22 cellular contexts compared by ENCODE assay signal in genomic region chr9:21505425-21506179, GRCh38. TPM values are rescaled to one million over a fixed set of nuclear protein-coding genes. Genes with fewer than 3 reads are reported as not detected.
A peak's percentile ranks its signal among the peaks of the same experiment; 100 is the strongest.
DNase-seq lines count a peak whose midpoint lies in the region; ATAC-seq and TF ChIP-seq lines count a peak whose summit lies in the region.
"Had no signal": no experiment of that assay in that cellular context is flagged by ENCODE, and none has a peak within 500 bp of the region (broad histone marks: within the 10 kb centered on the region; RNA-seq: fewer than 3 reads in every experiment).

No MANE protein-coding gene starts in this region.

- no peak overlapping the region for H3K56ac ChIP-seq in IMR-90 (ENCODE audit: extremely low read depth, insufficient read depth, low read length)

- H3K4ac ChIP-seq in IMR-90 (ENCODE audit: low read depth, low read length) (peak overlapping the region; percentile 65), mesenchymal stem cell (ENCODE audit: low read depth in 1 of 2, low read length in 2 of 2) (no peak overlapping the region)

- peak overlapping the region; percentile 58 for H2BK5ac ChIP-seq in IMR-90 (ENCODE audit: low read depth, low read length, poor library complexity, severe bottlenecking)
- H2BK5ac ChIP-seq in mesenchymal stem cell (ENCODE audit: low read depth, low read length, poor library complexity, severe bottlenecking), result no peak overlapping the region

- peak overlapping the region; percentile 83; the same call in 1 of the 2 replicates for H3K18ac ChIP-seq in IMR-90 (ENCODE audit: low read depth, low read length)
- H3K18ac ChIP-seq in mesenchymal stem cell (ENCODE audit: low read depth in 1 of 2, low read length in 2 of 2), result no peak overlapping the region

- H3K4me2 ChIP-seq in IMR-90 (ENCODE audit: low read depth, low read length) (no peak overlapping the region; the same call in 1 of the 2 replicates), mesenchymal stem cell (ENCODE audit: low read length, poor library complexity, severe bottlenecking) (no peak overlapping the region)
- H3K4me2 ChIP-seq: KMS-11 had no signal

- peak overlapping the region; percentile 56 for H2BK120ac ChIP-seq in IMR-90 (ENCODE audit: low read depth, low read length)
- H2BK120ac ChIP-seq in mesenchymal stem cell (ENCODE audit: low read depth, low read length), result no peak overlapping the region

- 0 out of 3 replicates have a peak overlapping the region, but pooled peaks have one; percentile 47 for H2BK15ac ChIP-seq in IMR-90 (ENCODE audit: low read depth, low read length)
- no peak overlapping the region for H2BK15ac ChIP-seq in mesenchymal stem cell (ENCODE audit: low read depth, poor library complexity, severe bottlenecking)

- peak overlapping the region; percentile 45; the same call in 1 of the 2 replicates for H3K14ac ChIP-seq in IMR-90 (replicated peaks; ENCODE audit: low read depth, low read length)
- no peak overlapping the region for H3K14ac ChIP-seq in mesenchymal stem cell (ENCODE audit: low read length in 2 of 2)

- TF ChIP-seq POLR2A in IMR-90 (IDR thresholded peaks at IDR 0.05; ENCODE audit: low read depth, low read length), result no peak

- no peaks in the 10 kb centered on the region for H3K27me3 ChIP-seq in IMR-90 (ENCODE audit: control insufficient read depth, insufficient read depth, low read length)
- H3K27me3 ChIP-seq in mesenchymal stem cell (ENCODE audit: control insufficient read depth in 1 of 2, insufficient read depth in 1 of 2, low read length in 2 of 2), result no peaks in the 10 kb centered on the region
- peaks cover 9% of the 10 kb centered on the region for H3K27me3 ChIP-seq in A673 (replicated peaks; ENCODE audit: insufficient read depth, low read depth, low read length, poor library complexity)
- H3K27me3 ChIP-seq: heart left ventricle, upper lobe of left lung had no signal

- H4K91ac ChIP-seq in IMR-90 (ENCODE audit: insufficient read depth, low read depth, low read length) (0 out of 2 replicates have a peak overlapping the region, but pooled peaks have one; percentile 7), mesenchymal stem cell (ENCODE audit: low read length) (no peak overlapping the region)

- H4K8ac ChIP-seq in IMR-90 (ENCODE audit: low read depth in 2 of 2, low read length in 2 of 2), result peak overlapping the region; percentile 30 to 50; a peak in 2 of 4 replicates
- H4K8ac ChIP-seq in mesenchymal stem cell (ENCODE audit: low read length), result no peak overlapping the region

- WGBS in IMR-90 (ENCODE audit: extremely low coverage in 2 of 2, insufficient read length in 1 of 2), 2 experiments, result 83% methylated on average over 3 of the region's 10 CpGs; no CpG with 5 or more reads in 1 of the 2 experiments
- WGBS in mesenchymal stem cell, result 93% methylated on average over 9 of the region's 10 CpGs

- no peak for ATAC-seq in IMR-90 (ENCODE audit: low read depth)
- ATAC-seq: heart left ventricle; stimulated activated naive CD8-positive, alpha-beta T cell treated with anti-CD3 and anti-CD28 coated beads, Interleukin-15, Interleukin-2, amounts not matched to agents 100 U/mL and 50 U/mL, for 24 hours had no signal

- peak overlapping the region; percentile 77 for H2AK5ac ChIP-seq in IMR-90 (ENCODE audit: low read depth, low read length)
- peak overlapping the region; percentile 70 for H2AK5ac ChIP-seq in mesenchymal stem cell (ENCODE audit: low read length, severe bottlenecking)

- dilution Hi-C loops in IMR-90 (cut with HindIII; ENCODE audit: low sequenced_read_pairs, unreplicated experiment), result no loop called here

- H3K27ac ChIP-seq in IMR-90 (ENCODE audit: insufficient read depth, low read length) (no peak overlapping the region; the same call in 1 of the 2 replicates), mesenchymal stem cell (ENCODE audit: low read length, poor library complexity, severe bottlenecking) (peak overlapping the region; percentile 19), A673 (ENCODE audit: low read depth, low read length, poor library complexity, severe bottlenecking) (no peak overlapping the region)
- H3K27ac ChIP-seq: heart left ventricle, KMS-11, upper lobe of left lung had no signal

- H2AFZ ChIP-seq in IMR-90 (replicated peaks; ENCODE audit: low read length, poor library complexity) (no peak overlapping the region), mesenchymal stem cell (ENCODE audit: low read depth, low read length) (no peak overlapping the region)
- H2AFZ ChIP-seq: PC-9 had no signal

- H3K9me3 ChIP-seq in IMR-90 (ENCODE audit: control insufficient read depth, insufficient read depth, low read length) (no peaks in the 10 kb centered on the region), mesenchymal stem cell (ENCODE audit: control insufficient read depth, low read length) (no peaks in the 10 kb centered on the region), A673 (ENCODE audit: low read depth, low read length, poor library complexity, severe bottlenecking) (no peaks in the 10 kb centered on the region)
- H3K9me3 ChIP-seq: Caco-2, heart left ventricle, upper lobe of left lung had no signal

- intact Hi-C loops in IMR-90 (cut with micrococcal nuclease) (loop anchor here (10.0 kb wide), 1 partner anchor 49 kb away; no protein-coding TSS in a partner anchor), A673 (cut with micrococcal nuclease; ENCODE audit: unreplicated experiment) (no loop called here)

- H3K4me1 ChIP-seq in IMR-90 (ENCODE audit: control insufficient read depth, insufficient read depth, low read length) (peaks cover 8% of the 10 kb centered on the region; the same call in 1 of the 2 replicates), mesenchymal stem cell (ENCODE audit: control insufficient read depth, insufficient read depth, low read depth, low read length) (peaks cover 2% of the 10 kb centered on the region), A673 (ENCODE audit: insufficient read depth, low read length, poor library complexity, severe bottlenecking) (no peaks in the 10 kb centered on the region)
- H3K4me1 ChIP-seq: upper lobe of left lung had no signal

- no peak overlapping the region for H2BK12ac ChIP-seq in mesenchymal stem cell (ENCODE audit: low read length in 2 of 2)

- H3K4me3 ChIP-seq in IMR-90 (ENCODE audit: insufficient read depth, low read depth, low read length), result no peak overlapping the region
- no peak overlapping the region for H3K4me3 ChIP-seq in mesenchymal stem cell (ENCODE audit: insufficient read depth in 1 of 2, low read depth in 1 of 2, low read length in 2 of 2)
- no peak overlapping the region for H3K4me3 ChIP-seq in A673 (ENCODE audit: low read depth, low read length, poor library complexity, severe bottlenecking)
- H3K4me3 ChIP-seq: heart left ventricle, PC-9, upper lobe of left lung had no signal

- peak overlapping the region; percentile 66; the same call in 1 of the 2 replicates for H2BK20ac ChIP-seq in IMR-90 (ENCODE audit: low read depth, low read length)

- H3K23ac ChIP-seq in IMR-90 (ENCODE audit: low read depth, low read length) (peak overlapping the region; percentile 51; the same call in 1 of the 2 replicates), mesenchymal stem cell (ENCODE audit: low read length in 2 of 2) (no peak overlapping the region)

- peak overlapping the region; percentile 84; the same call in 1 of the 2 replicates for H4K5ac ChIP-seq in IMR-90 (ENCODE audit: low read depth, low read length)

- H3K9me1 ChIP-seq in IMR-90 (ENCODE audit: insufficient read depth, low read length), result 0 out of 2 replicates have a peak, but pooled peaks cover 5% of the 10 kb centered on the region

- DNase-seq in AG20443 (ENCODE audit: low spot score), result peak; percentile 15
- peak; percentile 30 for DNase-seq in IMR-90
- peak; percentile 20 for DNase-seq in dermis blood vessel endothelial cell
- no peak for DNase-seq in mesenchymal stem cell
- DNase-seq in T-helper 9 cell, result no peak
- DNase-seq in NOMO-1 treated with DMSO at 0.1 percent for 48 hours (lab: John Stamatoyannopoulos, UW; ENCODE audit: unreplicated experiment), result no peak
- DNase-seq in cortex of kidney (lab: John Stamatoyannopoulos, UW), result no peak
- no peak for DNase-seq in A673 (ENCODE audit: low spot score)
- DNase-seq: activated CD4-positive, alpha-beta T cell treated with anti-CD3 and anti-CD28 coated beads, Interleukin-2, amount 10 ng/mL, durations not matched to agents 7 days and 5 days; activated naive CD4-positive, alpha-beta T cell treated with anti-CD3 and anti-CD28 coated beads for 36 hours; activated T-cell treated with anti-CD3 and anti-CD28 coated beads for 4 hours; Caco-2; heart left ventricle; NCI-H1417; NCI-H774; PC-9; stimulated activated CD4-positive, alpha-beta T cell treated with anti-CD3 and anti-CD28 coated beads, Interleukin-15, amount 100 ng/mL, for 24 hours; stimulated activated naive CD8-positive, alpha-beta T cell treated with anti-CD3 and anti-CD28 coated beads, Interleukin-15, Interleukin-2, amounts not matched to agents 100 U/mL and 50 U/mL, for 24 hours; upper lobe of left lung had no signal

- no peak overlapping the region for H2AK9ac ChIP-seq in IMR-90 (replicated peaks; ENCODE audit: low read depth, low read length, poor library complexity)

- CTCF ChIA-PET in IMR-90 (lab: Yijun Ruan, JAX), result interaction anchor here (0.6 to 1.0 kb wide), 2 partner anchors 45 to 204 kb away, joined by 3 to 5 read pairs; no protein-coding TSS in a partner anchor
- CTCF ChIA-PET in A673 (lab: Charles Lee), result no interaction called here

- TF ChIP-seq RAD21 in IMR-90 (IDR thresholded peaks at IDR 0.05; ENCODE audit: low read length), result no peak

- TF ChIP-seq CTCF in IMR-90 (conservative IDR thresholded peaks at IDR 0.05; ENCODE audit: low read depth, low read length) (no peak), A673 (conservative IDR thresholded peaks at IDR 0.05; ENCODE audit: low read depth, low read length) (no peak)

- BruUV-seq in IMR-90 (replicated peaks; lab: Mats Ljungman, UMichigan) (no TSS peak), A673 (replicated peaks; lab: Mats Ljungman, UMichigan) (no TSS peak)

- H3K79me1 ChIP-seq in IMR-90 (ENCODE audit: low read depth in 1 of 2, low read length in 2 of 2) (peaks cover 12 to 46% of the 10 kb centered on the region in 2 experiments), mesenchymal stem cell (replicated peaks; ENCODE audit: low read length, poor library complexity, severe bottlenecking) (peaks cover 17% of the 10 kb centered on the region)

- H4K20me1 ChIP-seq in IMR-90 (ENCODE audit: insufficient read depth, low read length), result no peaks in the 10 kb centered on the region

- in situ Hi-C loops in IMR-90 (cut with MboI; ENCODE audit: low sequenced_read_pairs), result no loop called here

- no peaks in the 10 kb centered on the region; the same call in 1 of the 2 replicates for H3K36me3 ChIP-seq in IMR-90 (ENCODE audit: control insufficient read depth, insufficient read depth, low read length)
- H3K36me3 ChIP-seq in mesenchymal stem cell (ENCODE audit: control insufficient read depth in 1 of 2, insufficient read depth in 2 of 2, low read depth in 1 of 2, low read length in 2 of 2), result peaks cover 0 to 3% of the 10 kb centered on the region in 2 experiments
- H3K36me3 ChIP-seq in A673 (ENCODE audit: insufficient read depth, low read length, poor library complexity, severe bottlenecking), result no peaks in the 10 kb centered on the region
- H3K36me3 ChIP-seq: heart left ventricle, upper lobe of left lung had no signal

- POLR2A ChIA-PET in IMR-90 (lab: Charles Lee; ENCODE audit: unreplicated experiment) (no interaction called here), A673 (lab: Charles Lee; ENCODE audit: low non-redundant PET) (no interaction called here)

- no peak overlapping the region for H3K9ac ChIP-seq in IMR-90 (ENCODE audit: low read depth, low read length)
- no peak overlapping the region for H3K9ac ChIP-seq in mesenchymal stem cell (ENCODE audit: low read length)
- H3K9ac ChIP-seq: KMS-11 had no signal

RNA-seq across cellular contexts. Expression of gene IFNE, which starts 23.5 kb away (rescaled TPM):
- total RNA-seq in IMR-90 (2012; rRNA removed), result 1.8 and 1.9 TPM in 2 replicates
- 0.96 and 1.4 TPM in 2 replicates for polyA plus RNA-seq in IMR-90 (2012; rRNA removed)
- not detected in 2 replicates for polyA plus RNA-seq in IMR-90 (2012; cell fraction: cytosol; rRNA removed)
- polyA plus RNA-seq in IMR-90 (2012; cell fraction: nucleus; rRNA removed; ENCODE audit: low replicate concordance), result 1.5 and 8.6 TPM in 2 replicates
- 0.05 and 0.17 TPM in 2 replicates for total RNA-seq in dermis blood vessel endothelial cell
- polyA plus RNA-seq in mesenchymal stem cell (2013, experiment 1 of 2), result not detected
- polyA plus RNA-seq in mesenchymal stem cell (2013, experiment 2 of 2), result 0.03 TPM
- not detected in 2 replicates for total RNA-seq in A673 (2021)
- total RNA-seq: activated CD4-positive, alpha-beta T cell treated with anti-CD3 and anti-CD28 coated beads, Interleukin-2, amount 10 ng/mL, durations not matched to agents 7 days and 5 days; activated naive CD4-positive, alpha-beta T cell treated with anti-CD3 and anti-CD28 coated beads for 36 hours; H4; mononuclear cell; upper lobe of left lung had no signal
- polyA plus RNA-seq: heart left ventricle had no signal

Comparison
In these comparisons a context has a peak if more than half of its experiments do, and no peak if none do; other contexts are left out.
1. DNase-seq: peak in AG20443 (single experiment), IMR-90 (single experiment) and dermis blood vessel endothelial cell (single experiment); none in mesenchymal stem cell (single experiment), T-helper 9 cell (single experiment), NOMO-1 treated with DMSO at 0.1 percent for 48 hours (single experiment), cortex of kidney (single experiment) and A673 (single experiment).